ENCODE assay signal across 7 cellular contexts in genomic region chr2:207163053-207163814, GRCh38. TPM values are rescaled to one million over a fixed set of nuclear protein-coding genes. Genes with fewer than 3 reads are reported as not detected.
A peak's percentile ranks its signal among the peaks of the same experiment; 100 is the strongest.
DNase-seq lines count a peak whose midpoint lies in the region; ATAC-seq and TF ChIP-seq lines count a peak whose summit lies in the region.

No MANE protein-coding gene starts in this region.

- intact Hi-C loops in PC-3 (cut with micrococcal nuclease): loop anchor here (1.0 to 10.0 kb wide), 9 partner anchors 10 to 562 kb away; no protein-coding TSS in a partner anchor
- intact Hi-C loops in stomach (cut with DNase I; ENCODE audit: low total_unique reads): no loop called here

- peak overlapping the region; percentile 68 for H3K27ac ChIP-seq in PC-3 (ENCODE audit: low read length)
- H3K27ac ChIP-seq in stomach: peak overlapping the region; percentile 75 to 100 (median 100)

- H2AFZ ChIP-seq in PC-3 (ENCODE audit: low read length): no peak overlapping the region

- TF ChIP-seq CTCF in PC-3 (conservative IDR thresholded peaks at IDR 0.05; ENCODE audit: low read depth, low read length) (no peak), stomach (IDR thresholded peaks at IDR 0.05) (no peak)

- H3K27me3 Mint-ChIP-seq in central memory CD8-positive, alpha-beta T cell: peaks cover 66% of the 10 kb centered on the region

- no peaks in the 10 kb centered on the region for H3K9me3 ChIP-seq in PC-3 (ENCODE audit: low read length)
- no peaks in the 10 kb centered on the region for H3K9me3 ChIP-seq in stomach

- POLR2A ChIA-PET in PC-3 (lab: Charles Lee; ENCODE audit: unreplicated experiment): no interaction called here

- H3K36me3 Mint-ChIP-seq in central memory CD8-positive, alpha-beta T cell (ENCODE audit: insufficient read depth): peaks cover 11% of the 10 kb centered on the region

- peaks cover 24% of the 10 kb centered on the region for H3K4me1 Mint-ChIP-seq in central memory CD8-positive, alpha-beta T cell

- ATAC-seq in PC-3: peak; percentile 51
- no peak for ATAC-seq in central memory CD8-positive, alpha-beta T cell (replicated peaks; ENCODE audit: extremely low read depth, poor library complexity, severe bottlenecking)
- no peak for ATAC-seq in GM21526 (IDR thresholded peaks at IDR 0.05; ENCODE audit: low FRiP score, unreplicated experiment)
- no peak for ATAC-seq in GM18909 (IDR thresholded peaks at IDR 0.05; ENCODE audit: poor library complexity, unreplicated experiment)

- CTCF ChIA-PET in PC-3 (lab: Charles Lee): no interaction called here

- no peaks in the 10 kb centered on the region for H4K20me1 ChIP-seq in PC-3 (ENCODE audit: low read length)

- H3K27me3 ChIP-seq in PC-3 (ENCODE audit: low read length) (no peaks in the 10 kb centered on the region), stomach (no peaks in the 10 kb centered on the region)

- TF ChIP-seq POLR2A in stomach (IDR thresholded peaks at IDR 0.05): no peak

- peak overlapping the region; percentile 83 for H3K4me3 Mint-ChIP-seq in central memory CD8-positive, alpha-beta T cell

- H3K4me3 ChIP-seq in GM08714 (ENCODE audit: low read length) (peak overlapping the region; percentile 86), PC-3 (ENCODE audit: low read length) (peak overlapping the region; percentile 94), stomach (peak overlapping the region; percentile 53 to 76 (median 62))

- peak; percentile 97 for DNase-seq in PC-3
- DNase-seq in central memory CD8-positive, alpha-beta T cell (ENCODE audit: low spot score in 2 of 2): no peak
- peak; percentile 60 for DNase-seq in left kidney (ENCODE audit: low read depth, low spot score)
- peak; percentile 45 for DNase-seq in stomach

- H3K9me2 ChIP-seq in PC-3 (replicated peaks; ENCODE audit: low read length): no peaks in the 10 kb centered on the region

- H3K4me2 ChIP-seq in PC-3 (ENCODE audit: low read length): peak overlapping the region; percentile 96

- H3K9me3 Mint-ChIP-seq in central memory CD8-positive, alpha-beta T cell: no peaks in the 10 kb centered on the region

- no TSS peak for BruUV-seq in PC-3 (replicated peaks; lab: Mats Ljungman, UMichigan)

- no peak for TF ChIP-seq EP300 in stomach (IDR thresholded peaks at IDR 0.05)

- no peaks in the 10 kb centered on the region for H3F3A ChIP-seq in PC-3 (ENCODE audit: low read length, unreplicated experiment)

- H3K36me3 ChIP-seq in PC-3 (ENCODE audit: low read depth, low read length): no peaks in the 10 kb centered on the region
- H3K36me3 ChIP-seq in stomach: no peaks in the 10 kb centered on the region

- H3K27ac Mint-ChIP-seq in central memory CD8-positive, alpha-beta T cell (ENCODE audit: low read depth): no peak overlapping the region

- WGBS in stomach, 5 donors: 27 to 51% (median 37%) methylated on average over 8 of the region's 8 CpGs

- H3K4me1 ChIP-seq in PC-3 (ENCODE audit: insufficient read depth, low read length): peaks cover 44% of the 10 kb centered on the region
- H3K4me1 ChIP-seq in stomach: peaks cover 8 to 74% (median 43%) of the 10 kb centered on the region in 4 donors

- H3K79me2 ChIP-seq in PC-3 (ENCODE audit: low read length): peaks cover 68% of the 10 kb centered on the region

- peak overlapping the region; percentile 78 for H3K9ac ChIP-seq in PC-3 (ENCODE audit: low read length)

RNA-seq across cellular contexts. Expression of gene KLF7, which starts 2.5 kb away (rescaled TPM):
- total RNA-seq in PC-3 (2014; rRNA removed): 4.0 and 5.6 TPM in 2 replicates
- total RNA-seq in stomach: 10 to 100 TPM in 3 of 5 donors, 1 to 10 TPM in 2; 5.2 to 33.0 (median 13.8) TPM
- polyA plus RNA-seq in stomach: 1 to 10 TPM; 2.7 to 4.7 (median 3.1) TPM

Comparison
In these comparisons a context has a peak if more than half of its experiments do, and no peak if none do; other contexts are left out.
1. DNase-seq: peak in PC-3 (single experiment), left kidney (single experiment) and stomach (single experiment); none in central memory CD8-positive, alpha-beta T cell (0 of 2).
2. Peak in every context shown above with its lines, with median percentiles within 50 percentile points of each other: H3K4me3 ChIP-seq.